ENCODE assay signal across 1 cellular context in the genomic region with DNA sequence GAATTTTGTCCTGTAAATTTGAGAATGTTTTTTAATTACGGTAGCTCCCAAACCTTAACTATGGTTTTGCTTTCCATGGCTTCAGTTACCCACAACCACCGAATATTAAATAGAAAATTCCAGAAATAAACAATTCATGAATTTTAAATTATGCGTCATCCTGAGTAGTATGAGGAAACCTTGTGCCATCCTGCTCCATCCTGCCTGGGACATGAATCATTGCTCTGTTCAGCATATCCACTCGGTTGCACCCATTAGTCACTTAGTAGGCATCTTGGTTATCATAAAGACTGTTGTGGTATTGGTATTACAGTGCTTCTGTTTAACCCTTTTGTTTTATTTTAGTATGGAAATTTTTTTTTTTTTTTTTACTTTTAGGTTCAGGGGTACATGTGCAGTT.
TF ChIP-seq lines count a peak whose summit lies in the region.

No MANE protein-coding gene starts in this region.

TF ChIP-seq in A549, 52 proteins besides CTCF, POLR2A, EP300 and RAD21 (continued from another document):
- TF ChIP-seq, protein P1, sequence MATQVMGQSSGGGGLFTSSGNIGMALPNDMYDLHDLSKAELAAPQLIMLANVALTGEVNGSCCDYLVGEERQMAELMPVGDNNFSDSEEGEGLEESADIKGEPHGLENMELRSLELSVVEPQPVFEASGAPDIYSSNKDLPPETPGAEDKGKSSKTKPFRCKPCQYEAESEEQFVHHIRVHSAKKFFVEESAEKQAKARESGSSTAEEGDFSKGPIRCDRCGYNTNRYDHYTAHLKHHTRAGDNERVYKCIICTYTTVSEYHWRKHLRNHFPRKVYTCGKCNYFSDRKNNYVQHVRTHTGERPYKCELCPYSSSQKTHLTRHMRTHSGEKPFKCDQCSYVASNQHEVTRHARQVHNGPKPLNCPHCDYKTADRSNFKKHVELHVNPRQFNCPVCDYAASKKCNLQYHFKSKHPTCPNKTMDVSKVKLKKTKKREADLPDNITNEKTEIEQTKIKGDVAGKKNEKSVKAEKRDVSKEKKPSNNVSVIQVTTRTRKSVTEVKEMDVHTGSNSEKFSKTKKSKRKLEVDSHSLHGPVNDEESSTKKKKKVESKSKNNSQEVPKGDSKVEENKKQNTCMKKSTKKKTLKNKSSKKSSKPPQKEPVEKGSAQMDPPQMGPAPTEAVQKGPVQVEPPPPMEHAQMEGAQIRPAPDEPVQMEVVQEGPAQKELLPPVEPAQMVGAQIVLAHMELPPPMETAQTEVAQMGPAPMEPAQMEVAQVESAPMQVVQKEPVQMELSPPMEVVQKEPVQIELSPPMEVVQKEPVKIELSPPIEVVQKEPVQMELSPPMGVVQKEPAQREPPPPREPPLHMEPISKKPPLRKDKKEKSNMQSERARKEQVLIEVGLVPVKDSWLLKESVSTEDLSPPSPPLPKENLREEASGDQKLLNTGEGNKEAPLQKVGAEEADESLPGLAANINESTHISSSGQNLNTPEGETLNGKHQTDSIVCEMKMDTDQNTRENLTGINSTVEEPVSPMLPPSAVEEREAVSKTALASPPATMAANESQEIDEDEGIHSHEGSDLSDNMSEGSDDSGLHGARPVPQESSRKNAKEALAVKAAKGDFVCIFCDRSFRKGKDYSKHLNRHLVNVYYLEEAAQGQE (IDR thresholded peaks at IDR 0.05): no peak
- TF ChIP-seq RCOR1 (IDR thresholded peaks at IDR 0.05; ENCODE audit: low read depth, low read length): no peak
- TF ChIP-seq HDAC2 (IDR thresholded peaks at IDR 0.05): no peak
- no peak for TF ChIP-seq CBX8 (IDR thresholded peaks at IDR 0.05)
- TF ChIP-seq NR3C1 (IDR thresholded peaks at IDR 0.05): no peak
- TF ChIP-seq RNF2 (IDR thresholded peaks at IDR 0.05; ENCODE audit: borderline replicate concordance, low read depth): no peak
- no peak for TF ChIP-seq ZNF302 (CRISPR knock-in tag; IDR thresholded peaks at IDR 0.05)
- TF ChIP-seq, protein P2, sequence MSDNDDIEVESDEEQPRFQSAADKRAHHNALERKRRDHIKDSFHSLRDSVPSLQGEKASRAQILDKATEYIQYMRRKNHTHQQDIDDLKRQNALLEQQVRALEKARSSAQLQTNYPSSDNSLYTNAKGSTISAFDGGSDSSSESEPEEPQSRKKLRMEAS (IDR thresholded peaks at IDR 0.05): peak; percentile 47; the same call in 1 of the 2 replicates
- TF ChIP-seq CEBPB (IDR thresholded peaks at IDR 0.05): peak; percentile 36 to 54; a peak in 1 of 4 replicates
- TF ChIP-seq ZFP36 (IDR thresholded peaks at IDR 0.05; ENCODE audit: borderline replicate concordance, partially characterized antibody): no peak
- no peak for TF ChIP-seq SMC3 (IDR thresholded peaks at IDR 0.05)
- TF ChIP-seq, protein P3, sequence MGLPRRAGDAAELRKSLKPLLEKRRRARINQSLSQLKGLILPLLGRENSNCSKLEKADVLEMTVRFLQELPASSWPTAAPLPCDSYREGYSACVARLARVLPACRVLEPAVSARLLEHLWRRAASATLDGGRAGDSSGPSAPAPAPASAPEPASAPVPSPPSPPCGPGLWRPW (IDR thresholded peaks at IDR 0.05): 0 out of 2 replicates have a peak, but pooled peaks have one; percentile 22
- TF ChIP-seq ESRRA (IDR thresholded peaks at IDR 0.05; ENCODE audit: borderline replicate concordance, low read length): no peak
- no peak for TF ChIP-seq MAFK (IDR thresholded peaks at IDR 0.05; ENCODE audit: partially characterized antibody)
- peak; percentile 82 for TF ChIP-seq FOSL2 (IDR thresholded peaks at IDR 0.05)
- TF ChIP-seq FOSL2 (CRISPR knock-in tag; IDR thresholded peaks at IDR 0.05): peak; percentile 87
- TF ChIP-seq, protein P4, sequence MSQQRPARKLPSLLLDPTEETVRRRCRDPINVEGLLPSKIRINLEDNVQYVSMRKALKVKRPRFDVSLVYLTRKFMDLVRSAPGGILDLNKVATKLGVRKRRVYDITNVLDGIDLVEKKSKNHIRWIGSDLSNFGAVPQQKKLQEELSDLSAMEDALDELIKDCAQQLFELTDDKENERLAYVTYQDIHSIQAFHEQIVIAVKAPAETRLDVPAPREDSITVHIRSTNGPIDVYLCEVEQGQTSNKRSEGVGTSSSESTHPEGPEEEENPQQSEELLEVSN (IDR thresholded peaks at IDR 0.05; ENCODE audit: borderline replicate concordance, low read depth): no peak
- TF ChIP-seq JUN (IDR thresholded peaks at IDR 0.05): peak in 1 of 2 experiments; percentile 52; a peak in 1 of 5 replicates
- no peak for TF ChIP-seq HOXB13 (CRISPR knock-in tag; IDR thresholded peaks at IDR 0.05; ENCODE audit: low read depth)
